ENCODE assay signal across 1 cellular context in genomic region chr16:28974007-28974436, GRCh38.
A peak's percentile ranks its signal among the peaks of the same experiment; 100 is the strongest.
TF ChIP-seq lines count a peak whose summit lies in the region.

No MANE protein-coding gene starts in this region.

TF ChIP-seq in GM12878, 131 proteins besides CTCF, POLR2A, EP300 and RAD21:
- TF ChIP-seq EED (IDR thresholded peaks at IDR 0.05; ENCODE audit: low read depth) (peak; percentile 58), IKZF2 (IDR thresholded peaks at IDR 0.05) (peak in 1 of 2 experiments; percentile 70; a peak in 3 of 4 replicates), HDAC6 (IDR thresholded peaks at IDR 0.05; ENCODE audit: unreplicated experiment) (no peak), BRCA1 (IDR thresholded peaks at IDR 0.05; ENCODE audit: low read depth, low read length) (no peak), SMC3 (IDR thresholded peaks at IDR 0.05; ENCODE audit: borderline replicate concordance, low read length) (peak; percentile 37; the same call in 1 of the 2 replicates), SREBF2 (IDR thresholded peaks at IDR 0.05; ENCODE audit: low read length) (no peak), POLR2AphosphoS5 (IDR thresholded peaks at IDR 0.05; ENCODE audit: low read length) (no peak), EGR1 (IDR thresholded peaks at IDR 0.05; ENCODE audit: borderline replicate concordance in 1 of 2, low read depth in 2 of 2, low read length in 2 of 2) (no peak), PML (IDR thresholded peaks at IDR 0.05; ENCODE audit: low read length) (no peak; the same call in 1 of the 2 replicates)
